In genomic region chr1:9586147-9586766, GRCh38 we compare ENCODE assay signal across 1 cellular context.
A peak's percentile ranks its signal among the peaks of the same experiment; 100 is the strongest.
TF ChIP-seq lines count a peak whose summit lies in the region.

No MANE protein-coding gene starts in this region.

TF ChIP-seq in HepG2, 621 proteins besides CTCF, POLR2A, EP300 and RAD21:
- TF ChIP-seq RBM22 (optimal IDR thresholded peaks at IDR 0.05; ENCODE audit: low read length): peak; percentile 93
- TF ChIP-seq NAIF1 (CRISPR knock-in tag; IDR thresholded peaks at IDR 0.05; ENCODE audit: borderline replicate concordance): no peak
- TF ChIP-seq ZNF770 (CRISPR knock-in tag; IDR thresholded peaks at IDR 0.05): peak; percentile 94
- no peak for TF ChIP-seq ZFP36L1 (CRISPR knock-in tag; IDR thresholded peaks at IDR 0.05)
